Comparison of ENCODE assay signal across 24 cellular contexts in the genomic region with DNA sequence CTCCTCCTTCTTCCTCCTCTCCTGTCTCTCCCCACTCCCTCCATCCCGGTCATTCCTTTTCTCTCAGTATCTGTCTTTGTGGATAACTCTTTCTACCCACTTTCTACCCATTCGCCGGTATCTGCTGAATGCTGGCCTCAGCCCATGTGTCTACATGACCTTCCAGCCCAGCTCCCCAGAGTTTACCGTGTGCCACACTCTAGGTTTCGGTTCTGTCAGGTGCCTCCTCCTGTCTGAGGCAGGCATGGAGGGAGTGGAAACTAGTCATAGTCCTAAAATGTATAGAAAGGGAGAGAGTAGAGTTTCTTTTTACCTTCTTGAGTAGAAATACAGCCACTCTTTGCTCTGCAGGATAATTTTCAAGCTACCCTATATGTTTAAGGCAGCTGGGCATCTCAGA. TPM values are rescaled to one million over a fixed set of nuclear protein-coding genes. Genes with fewer than 3 reads are reported as not detected.
DNase-seq lines count a peak whose midpoint lies in the region; ATAC-seq and TF ChIP-seq lines count a peak whose summit lies in the region.
"Had no signal": no experiment of that assay in that cellular context is flagged by ENCODE, and none has a peak within 500 bp of the region (broad histone marks: within the 10 kb centered on the region; RNA-seq: fewer than 3 reads in every experiment).

No MANE protein-coding gene starts in this region.

- no peaks in the 10 kb centered on the region for H3K27me3 ChIP-seq in heart left ventricle

- intact Hi-C loops in heart left ventricle (cut with DNase I) = no loop called here

- no peak overlapping the region for H3K27ac ChIP-seq in heart left ventricle
- H3K27ac ChIP-seq: C4-2B, SK-N-MC had no signal

- peaks cover 0 to 5% (median 0%) of the 10 kb centered on the region in 12 donors for H3K4me1 ChIP-seq in heart left ventricle
- H3K4me1 ChIP-seq: Caco-2 had no signal

- peaks cover 0 to 10% (median 0%) of the 10 kb centered on the region in 12 donors for H3K9me3 ChIP-seq in heart left ventricle
- H3K9me3 ChIP-seq: Caco-2 had no signal

- TF ChIP-seq CTCF in heart left ventricle (IDR thresholded peaks at IDR 0.05) = no peak

- TF ChIP-seq POLR2A in heart left ventricle (IDR thresholded peaks at IDR 0.05) = no peak

- H3K36me3 ChIP-seq in heart left ventricle = no peaks in the 10 kb centered on the region

- peak; percentile 84 for ATAC-seq in GM18868 (IDR thresholded peaks at IDR 0.05; ENCODE audit: unreplicated experiment)
- ATAC-seq in HG02623 (IDR thresholded peaks at IDR 0.05; ENCODE audit: unreplicated experiment) = peak; percentile 55
- peak; percentile 78 for ATAC-seq in HG03469 (IDR thresholded peaks at IDR 0.05; ENCODE audit: unreplicated experiment)
- ATAC-seq in heart left ventricle = no peak
- ATAC-seq: activated T-helper 17 cell treated with anti-CD3 and anti-CD28 coated beads, Interleukin-2, amount 50 U/mL, for 72 hours; left lobe of liver; right cardiac atrium had no signal

- in situ Hi-C loops in ACHN (cut with HindIII; ENCODE audit: low pct_ligation_motif_present, low pct_unique_long_range_greater_than_20kb, low sequenced_read_pairs) = no loop called here

- DNase-seq in activated CD8-positive, alpha-beta memory T cell treated with anti-CD3 and anti-CD28 coated beads, Interleukin-2, amount 50 U/mL, for 4 hours = no peak
- DNase-seq in heart left ventricle (no peak), NCI-H146 treated with DMSO at 0.1 percent for 48 hours (lab: John Stamatoyannopoulos, UW; ENCODE audit: unreplicated experiment) (no peak), ACHN (no peak)
- DNase-seq: activated CD4-positive, alpha-beta memory T cell treated with anti-CD3 and anti-CD28 coated beads for 36 hours; activated CD4-positive, CD25-positive, alpha-beta regulatory T cell treated with anti-CD3 and anti-CD28 coated beads, Interleukin-2, amount 50 U/mL, for 72 hours; activated CD8-positive, alpha-beta memory T cell treated with anti-CD3 and anti-CD28 coated beads, Interleukin-2, amount 50 U/mL, for 48 hours; activated naive CD4-positive, alpha-beta T cell treated with anti-CD3 and anti-CD28 coated beads, Interleukin-2, amount 50 U/mL, for 16 hours; amygdala; Caco-2; DMS79 treated with DMSO at 0.1 percent for 48 hours; NCI-H1105; NCI-H1930; posterior cingulate gyrus; right cardiac atrium; stimulated activated CD4-positive, alpha-beta T cell treated with anti-CD3 and anti-CD28 coated beads, Interleukin-2, amount 100 ng/mL, for 24 hours had no signal

- 91 to 95% (median 95%) methylated on average over 5 of the region's 5 CpGs for WGBS in heart left ventricle, 4 donors

- H3K4me3 ChIP-seq in heart left ventricle = no peak overlapping the region
- H3K4me3 ChIP-seq: SK-N-MC had no signal

RNA-seq across cellular contexts. Expression of a gene that starts 33.5 kb away (rescaled TPM):
- under 1 TPM in 8 of 9 donors, not detected in 1; 0.12 to 0.46 (median 0.25) TPM for total RNA-seq in heart left ventricle
- under 1 TPM; 0.08 to 0.11 TPM for polyA plus RNA-seq in heart left ventricle
- total RNA-seq: activated CD4-positive, alpha-beta memory T cell treated with anti-CD3 and anti-CD28 coated beads for 36 hours; activated T-helper 17 cell treated with anti-CD3 and anti-CD28 coated beads, Interleukin-2, amount 50 U/mL, for 72 hours; Caco-2; glomerular endothelial cell; left lobe of liver had no signal

Comparison
In these comparisons a context has a peak if more than half of its experiments do, and no peak if none do; other contexts are left out.
1. ATAC-seq: peak in GM18868 (single experiment), HG02623 (single experiment) and HG03469 (single experiment); none in heart left ventricle (0 of 4).